Comparison of ENCODE assay signal across 8 cellular contexts in genomic region chr17:50372222-50372621, GRCh38. TPM values are rescaled to one million over a fixed set of nuclear protein-coding genes. Genes with fewer than 3 reads are reported as not detected.
DNase-seq lines count a peak whose midpoint lies in the region; ATAC-seq lines count a peak whose summit lies in the region.

No MANE protein-coding gene starts in this region.

- peak overlapping the region; percentile 99 for H3K27ac ChIP-seq in caudate nucleus (ENCODE audit: low read depth, low read length)
- no peak overlapping the region for H3K27ac ChIP-seq in aorta (ENCODE audit: low read depth in 1 of 2, low read length in 2 of 2)

- 30% methylated on average over 10 of the region's 10 CpGs for WGBS in aorta, 2 donors

- H3K4me3 ChIP-seq in mononuclear cell (ENCODE audit: low read length) (peak overlapping the region; percentile 83), aorta (ENCODE audit: low read length in 2 of 2) (peak overlapping the region; percentile 14 to 73)

- ATAC-seq in Right ventricle myocardium superior (ENCODE audit: poor library complexity): peak; percentile 2
- no peak for ATAC-seq in aorta (ENCODE audit: low FRiP score)
- ATAC-seq in GM21515 (IDR thresholded peaks at IDR 0.05; ENCODE audit: unreplicated experiment): no peak
- no peak for ATAC-seq in HG02884 (IDR thresholded peaks at IDR 0.05; ENCODE audit: unreplicated experiment)
- ATAC-seq in GM18909 (IDR thresholded peaks at IDR 0.05; ENCODE audit: poor library complexity, unreplicated experiment): no peak

- peaks cover 0 to 7% of the 10 kb centered on the region in 2 donors for H3K36me3 ChIP-seq in aorta (ENCODE audit: control insufficient read depth in 1 of 2, insufficient read depth in 2 of 2, low read length in 1 of 2)

- peaks cover 19% of the 10 kb centered on the region for H3K4me1 ChIP-seq in mononuclear cell (ENCODE audit: insufficient read depth, low read length)
- no peaks in the 10 kb centered on the region for H3K4me1 ChIP-seq in aorta (ENCODE audit: control insufficient read depth in 1 of 2, insufficient read depth in 2 of 2, low read length in 2 of 2)

- DNase-seq in Right ventricle myocardium superior: no peak
- no peak for DNase-seq in cardiac septum (ENCODE audit: low spot score)
- DNase-seq in caudate nucleus (lab: John Stamatoyannopoulos, UW): no peak
- peak in 1 of 2 donors; percentile 51 for DNase-seq in aorta

- H3K27me3 ChIP-seq in mononuclear cell (ENCODE audit: insufficient read depth, low read length) (no peaks in the 10 kb centered on the region), aorta (ENCODE audit: control insufficient read depth in 1 of 2, insufficient read depth in 2 of 2, low read length in 1 of 2) (no peaks in the 10 kb centered on the region)

- H3K9me3 ChIP-seq in mononuclear cell (ENCODE audit: low read depth, low read length): no peaks in the 10 kb centered on the region
- no peaks in the 10 kb centered on the region for H3K9me3 ChIP-seq in aorta (ENCODE audit: control insufficient read depth, low read length)

- intact Hi-C loops in Right ventricle myocardium superior (cut with DNase I): no loop called here
- intact Hi-C loops in cardiac septum (cut with DNase I): no loop called here
- intact Hi-C loops in aorta (cut with DNase I): no loop called here

RNA-seq across cellular contexts. Expression of gene MRPL27, which starts 0.8 kb away (rescaled TPM):
- total RNA-seq in Right ventricle myocardium superior (78.6 TPM), cardiac septum (61.4 TPM), mononuclear cell (17.1 TPM), aorta (10 to 100 TPM; 34.8 TPM)
- polyA plus RNA-seq in aorta: 100 to 1,000 TPM in 1 of 2 donors, 10 to 100 TPM in 1; 90.9 to 103 TPM

RNA-seq across cellular contexts. Expression of gene EME1, which starts 0.8 kb away (rescaled TPM):
- total RNA-seq in Right ventricle myocardium superior (not detected), cardiac septum (0.35 TPM), mononuclear cell (0.52 TPM), aorta (1 to 10 TPM in 1 of 2 donors, not detected in 1; 2.0 TPM)
- polyA plus RNA-seq in aorta: under 1 TPM in 1 of 2 donors, not detected in 1; 0.49 TPM

RNA-seq across cellular contexts. Expression of gene LRRC59, which starts 25.1 kb away (rescaled TPM):
- total RNA-seq in Right ventricle myocardium superior (20.3 TPM), cardiac septum (32.9 TPM), mononuclear cell (59.2 TPM), aorta (10 to 100 TPM; 46.7 to 77.6 TPM)
- polyA plus RNA-seq in aorta: 10 to 100 TPM; 33.1 to 44.1 TPM

RNA-seq across cellular contexts. Expression of gene XYLT2, which starts 26.3 kb away (rescaled TPM):
- total RNA-seq in Right ventricle myocardium superior: 13.0 TPM
- 10.8 TPM for total RNA-seq in cardiac septum
- total RNA-seq in mononuclear cell: 6.8 TPM
- 10 to 100 TPM; 16.4 to 22.2 TPM for total RNA-seq in aorta
- polyA plus RNA-seq in aorta: 10 to 100 TPM in 1 of 2 donors, 1 to 10 TPM in 1; 4.0 to 19.3 TPM

RNA-seq across cellular contexts. Expression of gene ACSF2, which starts 53.8 kb away (rescaled TPM):
- 25.0 TPM for total RNA-seq in Right ventricle myocardium superior
- total RNA-seq in cardiac septum: 9.6 TPM
- 5.6 TPM for total RNA-seq in mononuclear cell
- 10 to 100 TPM; 17.8 to 35.8 TPM for total RNA-seq in aorta
- 10 to 100 TPM; 29.2 to 35.1 TPM for polyA plus RNA-seq in aorta
